ENCODE assay signal across 14 cellular contexts in the genomic region with DNA sequence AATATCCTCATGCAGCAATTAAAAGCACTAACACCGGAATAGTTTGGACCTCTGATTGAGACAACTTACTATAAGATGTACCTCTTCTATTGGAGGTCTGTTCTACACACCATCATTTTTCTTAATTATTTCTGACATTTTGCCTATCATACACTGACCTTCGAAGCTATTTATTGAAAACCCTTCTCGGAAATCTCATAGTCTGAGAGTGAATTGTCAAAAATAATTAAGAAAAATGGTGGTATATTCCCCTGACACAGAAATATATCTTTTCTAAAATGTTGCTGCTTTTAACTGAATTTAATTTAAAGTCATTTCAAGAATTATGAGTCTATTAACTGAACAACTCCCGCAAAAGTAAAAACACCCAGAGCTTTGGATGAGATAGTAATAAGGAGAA.
A peak's percentile ranks its signal among the peaks of the same experiment; 100 is the strongest.
DNase-seq lines count a peak whose midpoint lies in the region; ATAC-seq and TF ChIP-seq lines count a peak whose summit lies in the region.
"Had no signal": no experiment of that assay in that cellular context is flagged by ENCODE, and none has a peak within 500 bp of the region (broad histone marks: within the 10 kb centered on the region; RNA-seq: fewer than 3 reads in every experiment).

No MANE protein-coding gene starts in this region.

- H3K27ac Mint-ChIP-seq in activated CD4-positive, alpha-beta T cell treated with anti-CD3 and anti-CD28 coated beads, Interleukin-2, amount 10 ng/mL, durations not matched to agents 24 days and 14 days = no peak overlapping the region
- no peak overlapping the region for H3K27ac Mint-ChIP-seq in activated CD4-positive, alpha-beta T cell treated with anti-CD3 and anti-CD28 coated beads, Interleukin-2, amount 10 ng/mL, durations not matched to agents 7 days and 5 days
- H3K27ac Mint-ChIP-seq in CD4-positive, alpha-beta T cell = peak overlapping the region; percentile 33
- peak overlapping the region; percentile 74 for H3K27ac Mint-ChIP-seq in mesothelial cell of epicardium

- no peak for TF ChIP-seq CTCF in CD4-positive, alpha-beta T cell (IDR thresholded peaks at IDR 0.05)
- TF ChIP-seq CTCF in mesothelial cell of epicardium (IDR thresholded peaks at IDR 0.05; ENCODE audit: unreplicated experiment) = no peak

- H3K4me3 Mint-ChIP-seq in activated CD4-positive, alpha-beta T cell treated with anti-CD3 and anti-CD28 coated beads, Interleukin-2, amount 10 ng/mL, durations not matched to agents 24 days and 14 days = no peak overlapping the region
- no peak overlapping the region for H3K4me3 Mint-ChIP-seq in activated CD4-positive, alpha-beta T cell treated with anti-CD3 and anti-CD28 coated beads, Interleukin-2, amount 10 ng/mL, durations not matched to agents 7 days and 5 days
- H3K4me3 Mint-ChIP-seq in CD4-positive, alpha-beta T cell = no peak overlapping the region
- no peak overlapping the region for H3K4me3 Mint-ChIP-seq in mesothelial cell of epicardium
- H3K4me3 Mint-ChIP-seq: CD4-positive, CD25-positive, alpha-beta regulatory T cell had no signal

- ATAC-seq in CD4-positive, alpha-beta T cell (ENCODE audit: poor library complexity) = no peak
- peak; percentile 87 for ATAC-seq in SK-N-SH treated with all-trans-retinoic acid at 6 μM for 48 hours

- intact Hi-C loops in activated CD4-positive, alpha-beta T cell treated with anti-CD3 and anti-CD28 coated beads, Interleukin-2, amount 10 ng/mL, durations not matched to agents 24 days and 14 days (cut with micrococcal nuclease) = no loop called here
- intact Hi-C loops in CD4-positive, alpha-beta T cell (cut with DNase I, micrococcal nuclease) = loop anchor here (10.0 kb wide), 2 partner anchors 153 to 313 kb away; no protein-coding TSS in a partner anchor

- H3K9me3 ChIP-seq in CD4-positive, alpha-beta T cell (ENCODE audit: control insufficient read depth, low read length) = no peaks in the 10 kb centered on the region
- H3K9me3 ChIP-seq: HAP-1 had no signal

- no peaks in the 10 kb centered on the region for H3K27me3 Mint-ChIP-seq in activated CD4-positive, alpha-beta T cell treated with anti-CD3 and anti-CD28 coated beads, Interleukin-2, amount 10 ng/mL, durations not matched to agents 24 days and 14 days
- H3K27me3 Mint-ChIP-seq in activated CD4-positive, alpha-beta T cell treated with anti-CD3 and anti-CD28 coated beads, Interleukin-2, amount 10 ng/mL, durations not matched to agents 7 days and 5 days = no peaks in the 10 kb centered on the region
- H3K27me3 Mint-ChIP-seq in CD4-positive, alpha-beta T cell = no peaks in the 10 kb centered on the region
- no peaks in the 10 kb centered on the region for H3K27me3 Mint-ChIP-seq in mesothelial cell of epicardium (ENCODE audit: low read depth)
- H3K27me3 Mint-ChIP-seq: CD4-positive, CD25-positive, alpha-beta regulatory T cell had no signal

- no peaks in the 10 kb centered on the region for H3K27me3 ChIP-seq in CD4-positive, alpha-beta T cell (ENCODE audit: control insufficient read depth, insufficient read depth, low read length)
- H3K27me3 ChIP-seq: BLaER1 treated with 17β-estradiol and CSF1 and Interleukin-3, amounts not matched to agents 10 nM and 100 nM had no signal

- POLR2A ChIA-PET in activated CD4-positive, alpha-beta T cell treated with anti-CD3 and anti-CD28 coated beads, Interleukin-2, amount 10 ng/mL, durations not matched to agents 7 days and 5 days (lab: Charles Lee) = no interaction called here
- POLR2A ChIA-PET in CD4-positive, alpha-beta T cell (lab: Charles Lee) = no interaction called here

- H3K36me3 Mint-ChIP-seq in activated CD4-positive, alpha-beta T cell treated with anti-CD3 and anti-CD28 coated beads, Interleukin-2, amount 10 ng/mL, durations not matched to agents 24 days and 14 days (ENCODE audit: low read depth) = peaks cover 50% of the 10 kb centered on the region
- peaks cover 67% of the 10 kb centered on the region for H3K36me3 Mint-ChIP-seq in activated CD4-positive, alpha-beta T cell treated with anti-CD3 and anti-CD28 coated beads, Interleukin-2, amount 10 ng/mL, durations not matched to agents 7 days and 5 days (ENCODE audit: low read depth)
- H3K36me3 Mint-ChIP-seq in CD4-positive, alpha-beta T cell (ENCODE audit: low read depth) = peaks cover 91% of the 10 kb centered on the region
- peaks cover 28% of the 10 kb centered on the region for H3K36me3 Mint-ChIP-seq in mesothelial cell of epicardium

- no peak overlapping the region for H3K27ac ChIP-seq in CD4-positive, alpha-beta T cell (ENCODE audit: low read depth, low read length)
- H3K27ac ChIP-seq: BLaER1 treated with 17β-estradiol and CSF1 and Interleukin-3, amounts not matched to agents 10 nM and 100 nM had no signal

- CTCF ChIA-PET in activated CD4-positive, alpha-beta T cell treated with anti-CD3 and anti-CD28 coated beads, Interleukin-2, amount 10 ng/mL, durations not matched to agents 7 days and 5 days (lab: Charles Lee) = no interaction called here
- CTCF ChIA-PET in CD4-positive, alpha-beta T cell (lab: Charles Lee) = interaction anchor here (0.9 kb wide), 1 partner anchor 10 kb away, joined by 3 read pairs; no protein-coding TSS in a partner anchor

- H3K9me3 Mint-ChIP-seq in activated CD4-positive, alpha-beta T cell treated with anti-CD3 and anti-CD28 coated beads, Interleukin-2, amount 10 ng/mL, durations not matched to agents 24 days and 14 days = peaks cover 3% of the 10 kb centered on the region
- H3K9me3 Mint-ChIP-seq in activated CD4-positive, alpha-beta T cell treated with anti-CD3 and anti-CD28 coated beads, Interleukin-2, amount 10 ng/mL, durations not matched to agents 7 days and 5 days = peaks cover 3% of the 10 kb centered on the region
- no peaks in the 10 kb centered on the region for H3K9me3 Mint-ChIP-seq in CD4-positive, alpha-beta T cell
- peaks cover 15% of the 10 kb centered on the region for H3K9me3 Mint-ChIP-seq in mesothelial cell of epicardium

- DNase-seq in activated CD4-positive, alpha-beta T cell treated with anti-CD3 and anti-CD28 coated beads, Interleukin-2, amount 10 ng/mL, durations not matched to agents 24 days and 14 days = peak; percentile 20
- no peak for DNase-seq in activated CD4-positive, alpha-beta T cell treated with anti-CD3 and anti-CD28 coated beads, Interleukin-2, amount 10 ng/mL, durations not matched to agents 7 days and 5 days
- DNase-seq in CD4-positive, alpha-beta T cell = no peak
- DNase-seq in mesothelial cell of epicardium (ENCODE audit: low spot score in 2 of 2, unreplicated experiment in 2 of 2) (no peak), NCI-H1105 (lab: John Stamatoyannopoulos, UW) (no peak), GM03348 (ENCODE audit: low spot score) (no peak)
- DNase-seq: 8988T, ACHN, DMS79 treated with DMSO at 0.1 percent for 48 hours, EL had no signal

- H3K4me1 Mint-ChIP-seq in activated CD4-positive, alpha-beta T cell treated with anti-CD3 and anti-CD28 coated beads, Interleukin-2, amount 10 ng/mL, durations not matched to agents 24 days and 14 days = peaks cover 10% of the 10 kb centered on the region
- peaks cover 23% of the 10 kb centered on the region for H3K4me1 Mint-ChIP-seq in activated CD4-positive, alpha-beta T cell treated with anti-CD3 and anti-CD28 coated beads, Interleukin-2, amount 10 ng/mL, durations not matched to agents 7 days and 5 days
- H3K4me1 Mint-ChIP-seq in CD4-positive, alpha-beta T cell (ENCODE audit: low read depth) = peaks cover 17% of the 10 kb centered on the region
- peaks cover 43% of the 10 kb centered on the region for H3K4me1 Mint-ChIP-seq in mesothelial cell of epicardium

TF ChIP-seq in SK-N-SH treated with all-trans-retinoic acid at 6 μM for 48 hours, 23 proteins besides CTCF, POLR2A, EP300 and RAD21 (continues in another document):
- TF ChIP-seq SNAI2 (CRISPR knock-in tag; IDR thresholded peaks at IDR 0.05) (no peak), ZC3H10 (CRISPR knock-in tag; IDR thresholded peaks at IDR 0.05) (peak; percentile 94), TOX (CRISPR knock-in tag; IDR thresholded peaks at IDR 0.05; ENCODE audit: borderline replicate concordance) (peak; percentile 83), ESRRG (CRISPR knock-in tag; IDR thresholded peaks at IDR 0.05) (0 out of 2 replicates have a peak, but pooled peaks have one; percentile 61), ZNF565 (CRISPR knock-in tag; conservative IDR thresholded peaks at IDR 0.05; ENCODE audit: low read depth) (no peak)
- TF ChIP-seq, protein P1, sequence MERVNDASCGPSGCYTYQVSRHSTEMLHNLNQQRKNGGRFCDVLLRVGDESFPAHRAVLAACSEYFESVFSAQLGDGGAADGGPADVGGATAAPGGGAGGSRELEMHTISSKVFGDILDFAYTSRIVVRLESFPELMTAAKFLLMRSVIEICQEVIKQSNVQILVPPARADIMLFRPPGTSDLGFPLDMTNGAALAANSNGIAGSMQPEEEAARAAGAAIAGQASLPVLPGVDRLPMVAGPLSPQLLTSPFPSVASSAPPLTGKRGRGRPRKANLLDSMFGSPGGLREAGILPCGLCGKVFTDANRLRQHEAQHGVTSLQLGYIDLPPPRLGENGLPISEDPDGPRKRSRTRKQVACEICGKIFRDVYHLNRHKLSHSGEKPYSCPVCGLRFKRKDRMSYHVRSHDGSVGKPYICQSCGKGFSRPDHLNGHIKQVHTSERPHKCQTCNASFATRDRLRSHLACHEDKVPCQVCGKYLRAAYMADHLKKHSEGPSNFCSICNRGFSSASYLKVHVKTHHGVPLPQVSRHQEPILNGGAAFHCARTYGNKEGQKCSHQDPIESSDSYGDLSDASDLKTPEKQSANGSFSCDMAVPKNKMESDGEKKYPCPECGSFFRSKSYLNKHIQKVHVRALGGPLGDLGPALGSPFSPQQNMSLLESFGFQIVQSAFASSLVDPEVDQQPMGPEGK (CRISPR knock-in tag; IDR thresholded peaks at IDR 0.05; ENCODE audit: borderline replicate concordance) = peak; percentile 40; the same call in 1 of the 2 replicates
- TF ChIP-seq, protein P2, sequence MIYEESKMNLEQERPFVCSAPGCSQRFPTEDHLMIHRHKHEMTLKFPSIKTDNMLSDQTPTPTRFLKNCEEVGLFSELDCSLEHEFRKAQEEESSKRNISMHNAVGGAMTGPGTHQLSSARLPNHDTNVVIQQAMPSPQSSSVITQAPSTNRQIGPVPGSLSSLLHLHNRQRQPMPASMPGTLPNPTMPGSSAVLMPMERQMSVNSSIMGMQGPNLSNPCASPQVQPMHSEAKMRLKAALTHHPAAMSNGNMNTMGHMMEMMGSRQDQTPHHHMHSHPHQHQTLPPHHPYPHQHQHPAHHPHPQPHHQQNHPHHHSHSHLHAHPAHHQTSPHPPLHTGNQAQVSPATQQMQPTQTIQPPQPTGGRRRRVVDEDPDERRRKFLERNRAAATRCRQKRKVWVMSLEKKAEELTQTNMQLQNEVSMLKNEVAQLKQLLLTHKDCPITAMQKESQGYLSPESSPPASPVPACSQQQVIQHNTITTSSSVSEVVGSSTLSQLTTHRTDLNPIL (CRISPR knock-in tag; IDR thresholded peaks at IDR 0.05; ENCODE audit: low read depth) = peak; percentile 15; the same call in 1 of the 2 replicates

Comparison
In these comparisons a context has a peak if more than half of its experiments do, and no peak if none do; other contexts are left out.
1. H3K27ac Mint-ChIP-seq: peak in CD4-positive, alpha-beta T cell (single experiment) and mesothelial cell of epicardium (single experiment); none in activated CD4-positive, alpha-beta T cell treated with anti-CD3 and anti-CD28 coated beads, Interleukin-2, amount 10 ng/mL, durations not matched to agents 24 days and 14 days (single experiment) and activated CD4-positive, alpha-beta T cell treated with anti-CD3 and anti-CD28 coated beads, Interleukin-2, amount 10 ng/mL, durations not matched to agents 7 days and 5 days (single experiment).